ENCODE assay signal across 8 cellular contexts in the genomic region with DNA sequence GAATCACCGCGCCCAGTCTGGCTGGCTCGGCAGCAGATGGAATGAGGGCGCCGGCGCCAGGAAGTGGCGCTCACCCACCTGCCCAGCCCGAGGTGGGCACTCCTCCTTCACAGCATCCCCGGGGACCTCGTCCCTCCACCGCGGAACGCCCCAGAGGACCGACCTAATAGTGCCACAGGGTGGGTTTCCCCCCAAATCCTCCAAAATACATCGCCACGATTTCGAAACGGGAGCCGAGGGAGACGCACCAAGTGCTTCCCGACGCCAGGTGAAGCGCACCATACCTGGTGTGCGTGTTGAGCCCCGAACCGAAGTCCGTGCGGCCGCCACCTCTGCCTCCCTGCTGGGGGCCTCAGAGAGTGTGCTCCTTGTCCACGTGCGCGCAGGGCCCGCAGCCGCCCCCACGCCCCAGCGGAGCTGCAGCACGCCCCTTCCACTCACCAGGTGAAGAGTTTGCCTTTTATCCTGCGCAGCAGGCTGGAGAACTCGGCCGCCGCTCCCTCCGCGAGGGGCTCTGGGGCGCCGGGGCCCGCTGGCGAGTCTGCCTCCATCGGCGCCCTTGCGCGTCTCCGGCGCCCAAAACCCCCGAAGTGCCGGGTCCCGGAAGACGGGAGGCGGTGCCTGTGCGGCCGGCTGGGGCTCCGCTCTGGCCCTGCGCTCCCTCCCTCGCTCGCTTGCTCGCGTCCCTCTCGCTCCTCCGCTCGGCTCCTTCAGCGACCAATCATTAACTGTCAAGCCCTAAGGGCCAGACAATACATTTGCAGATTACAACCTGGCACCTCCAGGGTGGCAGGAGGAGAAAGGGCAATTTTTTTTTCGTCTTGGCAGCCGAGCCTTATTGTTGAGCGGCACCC. TPM values are rescaled to one million over a fixed set of nuclear protein-coding genes. Genes with fewer than 3 reads are reported as not detected.
A peak's percentile ranks its signal among the peaks of the same experiment; 100 is the strongest.
DNase-seq lines count a peak whose midpoint lies in the region; ATAC-seq and TF ChIP-seq lines count a peak whose summit lies in the region.

A gene with protein sequence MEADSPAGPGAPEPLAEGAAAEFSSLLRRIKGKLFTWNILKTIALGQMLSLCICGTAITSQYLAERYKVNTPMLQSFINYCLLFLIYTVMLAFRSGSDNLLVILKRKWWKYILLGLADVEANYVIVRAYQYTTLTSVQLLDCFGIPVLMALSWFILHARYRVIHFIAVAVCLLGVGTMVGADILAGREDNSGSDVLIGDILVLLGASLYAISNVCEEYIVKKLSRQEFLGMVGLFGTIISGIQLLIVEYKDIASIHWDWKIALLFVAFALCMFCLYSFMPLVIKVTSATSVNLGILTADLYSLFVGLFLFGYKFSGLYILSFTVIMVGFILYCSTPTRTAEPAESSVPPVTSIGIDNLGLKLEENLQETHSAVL (minus strand): TSS at position 571 of the 854 bp plus-strand sequence. CDS start 20 bp downstream, at position 551.

- no peaks in the 10 kb centered on the region for H3K4me1 ChIP-seq in BE2C
- H3K4me1 ChIP-seq in ectodermal cell (ENCODE audit: control insufficient read depth, insufficient read depth, low read length) = peaks cover 5% of the 10 kb centered on the region

- peak; percentile 78 for DNase-seq in BE2C
- peak; percentile 87 to 88 for DNase-seq in NCI-H524 (lab: John Stamatoyannopoulos, UW)
- peak; percentile 92 for DNase-seq in activated CD4-positive, alpha-beta T cell treated with anti-CD3 and anti-CD28 coated beads, Interleukin-2, amount 10 ng/mL, durations not matched to agents 24 days and 14 days
- peak; percentile 73 to 80 for DNase-seq in memory B cell (ENCODE audit: low spot score in 2 of 2)
- DNase-seq in stimulated activated CD8-positive, alpha-beta memory T cell treated with anti-CD3 and anti-CD28 coated beads, Interleukin-12 subunit alpha, Interleukin-12 subunit beta, amount 100 ng/mL, for 24 hours (ENCODE audit: extremely low read depth) = peak; percentile 40

- peak; percentile 94 for TF ChIP-seq POLR2A in GM19099 (IDR thresholded peaks at IDR 0.05; ENCODE audit: extremely low read depth, insufficient read length, low read depth)

- ATAC-seq in HG03342 (IDR thresholded peaks at IDR 0.05; ENCODE audit: unreplicated experiment) (peak; percentile 94), memory B cell (ENCODE audit: low read depth) (peak; percentile 84)

- WGBS in ectodermal cell, 2 experiments = 0% methylated on average over 72 to 73 of the region's 73 CpGs

- H3K27me3 ChIP-seq in BE2C = peaks cover 3% of the 10 kb centered on the region
- peaks cover 37% of the 10 kb centered on the region for H3K27me3 ChIP-seq in ectodermal cell (ENCODE audit: control insufficient read depth, insufficient read depth, low read length, poor library complexity, severe bottlenecking)

- H3K9me3 Mint-ChIP-seq in activated CD4-positive, alpha-beta T cell treated with anti-CD3 and anti-CD28 coated beads, Interleukin-2, amount 10 ng/mL, durations not matched to agents 24 days and 14 days = no peaks in the 10 kb centered on the region
- H3K9me3 Mint-ChIP-seq in memory B cell = no peaks in the 10 kb centered on the region

- H3K27me3 Mint-ChIP-seq in activated CD4-positive, alpha-beta T cell treated with anti-CD3 and anti-CD28 coated beads, Interleukin-2, amount 10 ng/mL, durations not matched to agents 24 days and 14 days = peaks cover 4% of the 10 kb centered on the region
- no peaks in the 10 kb centered on the region for H3K27me3 Mint-ChIP-seq in memory B cell

- peak within 1 kb of the TSS; percentile 64 for H3K4me3 ChIP-seq in BE2C (ENCODE audit: low read depth, low read length)
- peak within 1 kb of the TSS; percentile 68 for H3K4me3 ChIP-seq in ectodermal cell (ENCODE audit: insufficient read depth, low read depth, low read length)

- peak within 1 kb of the TSS; percentile 93 for H3K27ac Mint-ChIP-seq in activated CD4-positive, alpha-beta T cell treated with anti-CD3 and anti-CD28 coated beads, Interleukin-2, amount 10 ng/mL, durations not matched to agents 24 days and 14 days
- H3K27ac Mint-ChIP-seq in memory B cell = peak within 1 kb of the TSS; percentile 90

- peaks cover 10% of the 10 kb centered on the region for H3K36me3 Mint-ChIP-seq in activated CD4-positive, alpha-beta T cell treated with anti-CD3 and anti-CD28 coated beads, Interleukin-2, amount 10 ng/mL, durations not matched to agents 24 days and 14 days (ENCODE audit: low read depth)
- peaks cover 2% of the 10 kb centered on the region for H3K36me3 Mint-ChIP-seq in memory B cell

- no peak for TF ChIP-seq CTCF in BE2C (IDR thresholded peaks at IDR 0.05; ENCODE audit: low read depth, low read length)

- H3K4me3 Mint-ChIP-seq in activated CD4-positive, alpha-beta T cell treated with anti-CD3 and anti-CD28 coated beads, Interleukin-2, amount 10 ng/mL, durations not matched to agents 24 days and 14 days = peak within 1 kb of the TSS; percentile 90
- H3K4me3 Mint-ChIP-seq in memory B cell = peak within 1 kb of the TSS; percentile 99

- intact Hi-C loops in activated CD4-positive, alpha-beta T cell treated with anti-CD3 and anti-CD28 coated beads, Interleukin-2, amount 10 ng/mL, durations not matched to agents 24 days and 14 days (cut with micrococcal nuclease) = loop anchor here (1.0 to 5.0 kb wide), 7 partner anchors 18 to 364 kb away; a partner anchor contains a TSS

- no peak within 1 kb of the TSS for H3K27ac ChIP-seq in ectodermal cell (ENCODE audit: insufficient read depth, low read depth, low read length, poor library complexity, severe bottlenecking)

- H3K9me3 ChIP-seq in BE2C (no peaks in the 10 kb centered on the region), ectodermal cell (ENCODE audit: control insufficient read depth, low read length) (no peaks in the 10 kb centered on the region)

- no peaks in the 10 kb centered on the region for H3K36me3 ChIP-seq in BE2C
- H3K36me3 ChIP-seq in ectodermal cell (ENCODE audit: control insufficient read depth, insufficient read depth, low read length) = no peaks in the 10 kb centered on the region

- H3K4me1 Mint-ChIP-seq in activated CD4-positive, alpha-beta T cell treated with anti-CD3 and anti-CD28 coated beads, Interleukin-2, amount 10 ng/mL, durations not matched to agents 24 days and 14 days = peaks cover 25% of the 10 kb centered on the region
- H3K4me1 Mint-ChIP-seq in memory B cell = peaks cover 22% of the 10 kb centered on the region

RNA-seq across cellular contexts. Expression of the gene that starts here (rescaled TPM):
- 7.6 TPM for polyA plus RNA-seq in BE2C (2012; ENCODE audit: insufficient read depth, insufficient read length, low read depth)
- total RNA-seq in activated CD4-positive, alpha-beta T cell treated with anti-CD3 and anti-CD28 coated beads, Interleukin-2, amount 10 ng/mL, durations not matched to agents 24 days and 14 days = 31.9 and 35.1 TPM in 2 replicates
- polyA plus RNA-seq in ectodermal cell (2013, experiment 1 of 4) = 10.5 TPM
- 9.0 TPM for polyA plus RNA-seq in ectodermal cell (2013, experiment 2 of 4)
- 6.9 TPM for polyA plus RNA-seq in ectodermal cell (2013, experiment 3 of 4)
- polyA plus RNA-seq in ectodermal cell (2013, experiment 4 of 4) = 6.6 TPM

Comparison
In these comparisons a context has a peak if more than half of its experiments do, and no peak if none do; other contexts are left out.
1. DNase-seq: peak in every context shown above with its lines; median percentile 92 in activated CD4-positive, alpha-beta T cell treated with anti-CD3 and anti-CD28 coated beads, Interleukin-2, amount 10 ng/mL, durations not matched to agents 24 days and 14 days; 88 in NCI-H524; 78 in BE2C; 76 in memory B cell; 40 in stimulated activated CD8-positive, alpha-beta memory T cell treated with anti-CD3 and anti-CD28 coated beads, Interleukin-12 subunit alpha, Interleukin-12 subunit beta, amount 100 ng/mL, for 24 hours.